In genomic region chr3:128398586-128398985, GRCh38 we compare ENCODE assay signal across 29 cellular contexts.
"Had no signal": no experiment of that assay in that cellular context is flagged by ENCODE, and none has a peak within 500 bp of the region (broad histone marks: within the 10 kb centered on the region; RNA-seq: fewer than 3 reads in every experiment).

No MANE protein-coding gene starts in this region.

- ATAC-seq: esophagus mucosa, foreskin keratinocyte, left cardiac atrium, right lobe of liver had no signal

- H3K4me1 Mint-ChIP-seq: activated CD4-positive, alpha-beta T cell treated with anti-CD3 and anti-CD28 coated beads, Interleukin-2, amount 10 ng/mL, durations not matched to agents 7 days and 5 days; activated naive CD4-positive, alpha-beta T cell treated with anti-CD3 and anti-CD28 coated beads, Interleukin-2, amount 10 ng/mL, durations not matched to agents 7 days and 5 days had no signal

- H3K27ac ChIP-seq: ascending aorta, cardiac muscle cell, colonic mucosa, foreskin keratinocyte, right lobe of liver, tibial nerve, WERI-Rb-1 had no signal

- H3K27me3 ChIP-seq: ascending aorta, cardiac muscle cell, colonic mucosa, foreskin keratinocyte, right lobe of liver, tibial nerve had no signal

- H3K9me3 ChIP-seq: ascending aorta, colonic mucosa, right lobe of liver, tibial nerve had no signal

- H3K4me3 Mint-ChIP-seq: activated CD4-positive, alpha-beta memory T cell treated with anti-CD3 and anti-CD28 coated beads, Interleukin-2, amount 10 ng/mL, durations not matched to agents 7 days and 5 days; activated CD4-positive, alpha-beta T cell treated with anti-CD3 and anti-CD28 coated beads, Interleukin-2, amount 10 ng/mL, durations not matched to agents 7 days and 5 days; activated naive CD4-positive, alpha-beta T cell treated with anti-CD3 and anti-CD28 coated beads, Interleukin-2, amount 10 ng/mL, durations not matched to agents 7 days and 5 days; activated naive CD8-positive, alpha-beta T cell treated with anti-CD3 and anti-CD28 coated beads, Interleukin-2, amount 10 ng/mL, durations not matched to agents 7 days and 5 days; activated T-cell treated with anti-CD3 and anti-CD28 coated beads, Interleukin-2, amount 50 U/mL, for 24 hours; brain; mesothelial cell of epicardium; naive B cell; T-helper 1 cell treated with Interleukin-12 subunit alpha and Interleukin-12 subunit beta and Interleukin-4 antibody, amounts not matched to agents 30 μg/mL and 1 μg/mL, for 36 hours had no signal

- H3K27ac Mint-ChIP-seq: activated CD4-positive, alpha-beta memory T cell treated with anti-CD3 and anti-CD28 coated beads, Interleukin-2, amount 10 ng/mL, durations not matched to agents 7 days and 5 days; activated CD4-positive, alpha-beta T cell treated with anti-CD3 and anti-CD28 coated beads, Interleukin-2, amount 10 ng/mL, durations not matched to agents 7 days and 5 days; activated naive CD4-positive, alpha-beta T cell treated with anti-CD3 and anti-CD28 coated beads, Interleukin-2, amount 10 ng/mL, durations not matched to agents 7 days and 5 days; activated T-cell treated with anti-CD3 and anti-CD28 coated beads, Interleukin-2, amount 50 U/mL, for 24 hours; mesothelial cell of epicardium; T-helper 1 cell treated with Interleukin-12 subunit alpha and Interleukin-12 subunit beta and Interleukin-4 antibody, amounts not matched to agents 30 μg/mL and 1 μg/mL, for 36 hours had no signal

- H3K27me3 Mint-ChIP-seq: activated CD4-positive, alpha-beta memory T cell treated with anti-CD3 and anti-CD28 coated beads, Interleukin-2, amount 10 ng/mL, durations not matched to agents 7 days and 5 days; activated CD4-positive, alpha-beta T cell treated with anti-CD3 and anti-CD28 coated beads, Interleukin-2, amount 10 ng/mL, durations not matched to agents 7 days and 5 days; activated naive CD4-positive, alpha-beta T cell treated with anti-CD3 and anti-CD28 coated beads, Interleukin-2, amount 10 ng/mL, durations not matched to agents 7 days and 5 days; activated naive CD8-positive, alpha-beta T cell treated with anti-CD3 and anti-CD28 coated beads, Interleukin-2, amount 10 ng/mL, durations not matched to agents 7 days and 5 days; activated T-cell treated with anti-CD3 and anti-CD28 coated beads, Interleukin-2, amount 50 U/mL, for 24 hours; naive B cell had no signal

- H3K4me3 ChIP-seq: ascending aorta, cardiac muscle cell, colonic mucosa, right lobe of liver, tibial nerve had no signal

- H3K4me1 ChIP-seq: ascending aorta, colonic mucosa, foreskin keratinocyte, right lobe of liver had no signal

- DNase-seq: activated CD4-positive, alpha-beta memory T cell treated with anti-CD3 and anti-CD28 coated beads, Interleukin-2, amount 10 ng/mL, durations not matched to agents 7 days and 5 days; activated CD4-positive, alpha-beta T cell treated with anti-CD3 and anti-CD28 coated beads for 1 hour; activated CD4-positive, alpha-beta T cell treated with anti-CD3 and anti-CD28 coated beads, Interleukin-2, amount 10 ng/mL, durations not matched to agents 7 days and 5 days; activated CD8-positive, alpha-beta memory T cell treated with anti-CD3 and anti-CD28 coated beads, Interleukin-2, amount 50 U/mL, for 48 hours; activated gamma-delta T cell; activated naive CD4-positive, alpha-beta T cell treated with anti-CD3 and anti-CD28 coated beads, Interleukin-2, amount 10 ng/mL, durations not matched to agents 7 days and 5 days; activated naive CD8-positive, alpha-beta T cell treated with anti-CD3 and anti-CD28 coated beads, Interleukin-2, amount 10 ng/mL, durations not matched to agents 7 days and 5 days; activated T-cell treated with anti-CD3 and anti-CD28 coated beads, Interleukin-2, amount 50 U/mL, for 24 hours; cerebellar nuclear complex; colonic mucosa; foreskin keratinocyte; islet precursor cell; left cardiac atrium; mammary epithelial cell; naive B cell; occipital lobe; right lobe of liver; stimulated activated CD4-positive, alpha-beta T cell treated with anti-CD3 and anti-CD28 coated beads, Interleukin-2, amount 100 ng/mL, for 48 hours; stimulated activated naive CD4-positive, alpha-beta T cell treated with Interleukin-2 at 50 U/mL for 16 hours; SW 1271; T-helper 9 cell; WERI-Rb-1 had no signal

- H3K9me3 Mint-ChIP-seq: activated CD4-positive, alpha-beta memory T cell treated with anti-CD3 and anti-CD28 coated beads, Interleukin-2, amount 10 ng/mL, durations not matched to agents 7 days and 5 days; activated CD4-positive, alpha-beta T cell treated with anti-CD3 and anti-CD28 coated beads, Interleukin-2, amount 10 ng/mL, durations not matched to agents 7 days and 5 days; activated naive CD4-positive, alpha-beta T cell treated with anti-CD3 and anti-CD28 coated beads, Interleukin-2, amount 10 ng/mL, durations not matched to agents 7 days and 5 days; activated naive CD8-positive, alpha-beta T cell treated with anti-CD3 and anti-CD28 coated beads, Interleukin-2, amount 10 ng/mL, durations not matched to agents 7 days and 5 days; activated T-cell treated with anti-CD3 and anti-CD28 coated beads, Interleukin-2, amount 50 U/mL, for 24 hours; mesothelial cell of epicardium; naive B cell; T-helper 1 cell treated with Interleukin-12 subunit alpha and Interleukin-12 subunit beta and Interleukin-4 antibody, amounts not matched to agents 30 μg/mL and 1 μg/mL, for 36 hours had no signal

- H3K36me3 Mint-ChIP-seq: activated naive CD4-positive, alpha-beta T cell treated with anti-CD3 and anti-CD28 coated beads, Interleukin-2, amount 10 ng/mL, durations not matched to agents 7 days and 5 days; activated naive CD8-positive, alpha-beta T cell treated with anti-CD3 and anti-CD28 coated beads, Interleukin-2, amount 10 ng/mL, durations not matched to agents 7 days and 5 days; brain; mesothelial cell of epicardium; naive B cell had no signal

- H3K36me3 ChIP-seq: ascending aorta, cardiac muscle cell, colonic mucosa, right lobe of liver, WERI-Rb-1 had no signal
